ENCODE assay signal across 1 cellular context in the genomic region with DNA sequence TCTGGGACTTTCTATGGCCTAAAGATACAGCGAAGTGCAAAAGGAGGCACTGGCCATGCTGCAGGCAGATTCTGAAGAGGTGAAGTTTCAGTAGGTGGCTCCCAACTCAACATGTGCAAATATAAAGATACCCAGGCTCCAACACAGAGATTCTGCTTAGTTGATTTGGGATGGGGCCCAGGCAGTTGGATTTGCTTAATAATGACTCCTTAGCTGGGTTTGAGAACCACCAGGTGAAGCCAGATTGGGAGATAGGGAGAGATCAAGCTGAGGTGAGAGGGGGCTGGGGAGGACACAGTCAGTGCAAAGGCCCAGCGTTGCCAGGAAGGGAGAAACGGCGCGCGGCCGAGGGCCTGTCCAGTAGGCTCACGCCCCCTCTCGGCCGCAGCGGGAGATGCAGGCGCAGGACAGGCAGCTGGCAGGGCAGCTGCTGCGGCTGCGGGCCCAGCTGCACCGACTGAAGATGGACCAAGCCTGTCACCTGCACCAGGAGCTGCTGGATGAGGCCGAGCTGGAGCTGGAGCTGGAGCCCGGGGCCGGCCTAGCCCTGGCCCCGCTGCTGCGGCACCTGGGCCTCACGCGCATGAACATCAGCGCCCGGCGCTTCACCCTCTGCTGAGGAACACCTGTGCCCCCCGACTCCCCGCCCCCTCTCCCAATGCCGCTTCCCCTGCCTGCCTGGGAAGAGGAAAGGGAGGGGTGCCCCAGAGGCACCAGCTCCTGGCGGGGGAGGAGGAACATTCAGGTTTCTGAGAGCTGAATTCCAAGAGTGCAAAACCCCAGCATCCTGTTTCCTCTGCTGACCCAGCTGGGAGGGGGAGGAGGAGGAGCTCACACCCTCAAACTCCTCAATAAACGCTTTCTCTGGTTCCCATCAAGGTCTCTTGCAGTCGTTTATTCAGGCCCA.
TF ChIP-seq lines count a peak whose summit lies in the region.

No MANE protein-coding gene starts in this region.

TF ChIP-seq in HepG2, 621 proteins besides CTCF, POLR2A, EP300 and RAD21 (continued from another document and continues in another):
- TF ChIP-seq, protein P1, sequence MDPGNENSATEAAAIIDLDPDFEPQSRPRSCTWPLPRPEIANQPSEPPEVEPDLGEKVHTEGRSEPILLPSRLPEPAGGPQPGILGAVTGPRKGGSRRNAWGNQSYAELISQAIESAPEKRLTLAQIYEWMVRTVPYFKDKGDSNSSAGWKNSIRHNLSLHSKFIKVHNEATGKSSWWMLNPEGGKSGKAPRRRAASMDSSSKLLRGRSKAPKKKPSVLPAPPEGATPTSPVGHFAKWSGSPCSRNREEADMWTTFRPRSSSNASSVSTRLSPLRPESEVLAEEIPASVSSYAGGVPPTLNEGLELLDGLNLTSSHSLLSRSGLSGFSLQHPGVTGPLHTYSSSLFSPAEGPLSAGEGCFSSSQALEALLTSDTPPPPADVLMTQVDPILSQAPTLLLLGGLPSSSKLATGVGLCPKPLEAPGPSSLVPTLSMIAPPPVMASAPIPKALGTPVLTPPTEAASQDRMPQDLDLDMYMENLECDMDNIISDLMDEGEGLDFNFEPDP (CRISPR knock-in tag; conservative IDR thresholded peaks at IDR 0.05) = no peak
- peak; percentile 94 for TF ChIP-seq ZNF563 (CRISPR knock-in tag; IDR thresholded peaks at IDR 0.05)
- no peak for TF ChIP-seq GZF1 (CRISPR knock-in tag; IDR thresholded peaks at IDR 0.05)
- 0 out of 2 replicates have a peak, but pooled peaks have one; percentile 38 for TF ChIP-seq KMT2A (CRISPR knock-in tag; IDR thresholded peaks at IDR 0.05)
- TF ChIP-seq NR3C1 (CRISPR knock-in tag; IDR thresholded peaks at IDR 0.05) = no peak
- peak; percentile 49 for TF ChIP-seq YY1 (IDR thresholded peaks at IDR 0.05; ENCODE audit: insufficient read depth, insufficient replicate concordance, low read depth, low read length)
- TF ChIP-seq ZGPAT (CRISPR knock-in tag; IDR thresholded peaks at IDR 0.05) = peak; percentile 48; the same call in 1 of the 2 replicates
- TF ChIP-seq, protein P2, sequence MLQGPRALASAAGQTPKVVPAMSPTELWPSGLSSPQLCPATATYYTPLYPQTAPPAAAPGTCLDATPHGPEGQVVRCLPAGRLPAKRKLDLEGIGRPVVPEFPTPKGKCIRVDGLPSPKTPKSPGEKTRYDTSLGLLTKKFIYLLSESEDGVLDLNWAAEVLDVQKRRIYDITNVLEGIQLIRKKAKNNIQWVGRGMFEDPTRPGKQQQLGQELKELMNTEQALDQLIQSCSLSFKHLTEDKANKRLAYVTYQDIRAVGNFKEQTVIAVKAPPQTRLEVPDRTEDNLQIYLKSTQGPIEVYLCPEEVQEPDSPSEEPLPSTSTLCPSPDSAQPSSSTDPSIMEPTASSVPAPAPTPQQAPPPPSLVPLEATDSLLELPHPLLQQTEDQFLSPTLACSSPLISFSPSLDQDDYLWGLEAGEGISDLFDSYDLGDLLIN (CRISPR knock-in tag; IDR thresholded peaks at IDR 0.05; ENCODE audit: borderline replicate concordance) = no peak
- TF ChIP-seq ONECUT2 (CRISPR knock-in tag; IDR thresholded peaks at IDR 0.05) = no peak
- TF ChIP-seq U2AF1 (optimal IDR thresholded peaks at IDR 0.05; ENCODE audit: low read depth, low read length) = peak; percentile 35
- no peak for TF ChIP-seq PHF20 (CRISPR knock-in tag; IDR thresholded peaks at IDR 0.05)
- TF ChIP-seq BCL6 (CRISPR knock-in tag; IDR thresholded peaks at IDR 0.05) = peak; percentile 45; the same call in 1 of the 2 replicates
- TF ChIP-seq ZNF430 (CRISPR knock-in tag; IDR thresholded peaks at IDR 0.05) = no peak
- TF ChIP-seq, protein P3, sequence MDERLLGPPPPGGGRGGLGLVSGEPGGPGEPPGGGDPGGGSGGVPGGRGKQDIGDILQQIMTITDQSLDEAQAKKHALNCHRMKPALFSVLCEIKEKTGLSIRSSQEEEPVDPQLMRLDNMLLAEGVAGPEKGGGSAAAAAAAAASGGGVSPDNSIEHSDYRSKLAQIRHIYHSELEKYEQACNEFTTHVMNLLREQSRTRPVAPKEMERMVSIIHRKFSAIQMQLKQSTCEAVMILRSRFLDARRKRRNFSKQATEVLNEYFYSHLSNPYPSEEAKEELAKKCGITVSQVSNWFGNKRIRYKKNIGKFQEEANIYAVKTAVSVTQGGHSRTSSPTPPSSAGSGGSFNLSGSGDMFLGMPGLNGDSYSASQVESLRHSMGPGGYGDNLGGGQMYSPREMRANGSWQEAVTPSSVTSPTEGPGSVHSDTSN (CRISPR knock-in tag; IDR thresholded peaks at IDR 0.05) = 0 out of 2 replicates have a peak, but pooled peaks have one; percentile 19
- no peak for TF ChIP-seq TAF15 (IDR thresholded peaks at IDR 0.05; ENCODE audit: low read depth, low read length, poor library complexity, severe bottlenecking)
- TF ChIP-seq, protein P4, sequence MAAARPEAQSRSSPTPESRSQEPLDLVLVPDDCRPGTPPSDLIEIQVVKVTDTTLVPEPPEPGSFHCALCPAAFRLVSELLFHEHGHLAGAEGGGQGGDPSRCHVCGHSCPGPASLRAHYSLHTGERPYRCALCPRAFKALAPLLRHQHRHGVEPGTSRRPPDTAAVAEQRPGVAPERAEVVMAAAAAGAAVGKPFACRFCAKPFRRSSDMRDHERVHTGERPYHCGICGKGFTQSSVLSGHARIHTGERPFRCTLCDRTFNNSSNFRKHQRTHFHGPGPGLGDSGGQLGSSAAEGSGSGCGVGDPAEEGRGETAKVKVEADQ (CRISPR knock-in tag; IDR thresholded peaks at IDR 0.05; ENCODE audit: borderline replicate concordance) = no peak
- TF ChIP-seq SUZ12 (IDR thresholded peaks at IDR 0.05; ENCODE audit: low read depth, low read length) = no peak
- TF ChIP-seq, protein P5, sequence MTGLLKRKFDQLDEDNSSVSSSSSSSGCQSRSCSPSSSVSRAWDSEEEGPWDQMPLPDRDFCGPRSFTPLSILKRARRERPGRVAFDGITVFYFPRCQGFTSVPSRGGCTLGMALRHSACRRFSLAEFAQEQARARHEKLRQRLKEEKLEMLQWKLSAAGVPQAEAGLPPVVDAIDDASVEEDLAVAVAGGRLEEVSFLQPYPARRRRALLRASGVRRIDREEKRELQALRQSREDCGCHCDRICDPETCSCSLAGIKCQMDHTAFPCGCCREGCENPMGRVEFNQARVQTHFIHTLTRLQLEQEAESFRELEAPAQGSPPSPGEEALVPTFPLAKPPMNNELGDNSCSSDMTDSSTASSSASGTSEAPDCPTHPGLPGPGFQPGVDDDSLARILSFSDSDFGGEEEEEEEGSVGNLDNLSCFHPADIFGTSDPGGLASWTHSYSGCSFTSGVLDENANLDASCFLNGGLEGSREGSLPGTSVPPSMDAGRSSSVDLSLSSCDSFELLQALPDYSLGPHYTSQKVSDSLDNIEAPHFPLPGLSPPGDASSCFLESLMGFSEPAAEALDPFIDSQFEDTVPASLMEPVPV (CRISPR knock-in tag; IDR thresholded peaks at IDR 0.05) = peak; percentile 36; the same call in 1 of the 2 replicates
- TF ChIP-seq DR1 (CRISPR knock-in tag; IDR thresholded peaks at IDR 0.05) = no peak
- 0 out of 2 replicates have a peak, but pooled peaks have one; percentile 24 for TF ChIP-seq HNF1B (CRISPR knock-in tag; IDR thresholded peaks at IDR 0.05)
- peak; percentile 69 for TF ChIP-seq MAX (IDR thresholded peaks at IDR 0.05)
- peak; percentile 37; the same call in 1 of the 2 replicates for TF ChIP-seq ETV6 (CRISPR knock-in tag; conservative IDR thresholded peaks at IDR 0.05)
- TF ChIP-seq, protein P6, sequence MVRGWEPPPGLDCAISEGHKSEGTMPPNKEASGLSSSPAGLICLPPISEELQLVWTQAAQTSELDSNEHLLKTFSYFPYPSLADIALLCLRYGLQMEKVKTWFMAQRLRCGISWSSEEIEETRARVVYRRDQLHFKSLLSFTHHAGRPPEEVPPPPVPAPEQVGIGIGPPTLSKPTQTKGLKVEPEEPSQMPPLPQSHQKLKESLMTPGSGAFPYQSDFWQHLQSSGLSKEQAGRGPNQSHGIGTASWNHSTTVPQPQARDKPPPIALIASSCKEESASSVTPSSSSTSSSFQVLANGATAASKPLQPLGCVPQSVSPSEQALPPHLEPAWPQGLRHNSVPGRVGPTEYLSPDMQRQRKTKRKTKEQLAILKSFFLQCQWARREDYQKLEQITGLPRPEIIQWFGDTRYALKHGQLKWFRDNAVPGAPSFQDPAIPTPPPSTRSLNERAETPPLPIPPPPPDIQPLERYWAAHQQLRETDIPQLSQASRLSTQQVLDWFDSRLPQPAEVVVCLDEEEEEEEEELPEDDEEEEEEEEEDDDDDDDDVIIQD (CRISPR knock-in tag; IDR thresholded peaks at IDR 0.05; ENCODE audit: low read depth) = no peak
- no peak for TF ChIP-seq E2F1 (CRISPR knock-in tag; IDR thresholded peaks at IDR 0.05)
- TF ChIP-seq PPARG (CRISPR knock-in tag; conservative IDR thresholded peaks at IDR 0.05) = 0 out of 2 replicates have a peak, but pooled peaks have one; percentile 33
- TF ChIP-seq ZNF792 (CRISPR knock-in tag; IDR thresholded peaks at IDR 0.05) = 0 out of 2 replicates have a peak, but pooled peaks have one; percentile 47
- TF ChIP-seq ZNF234 (CRISPR knock-in tag; conservative IDR thresholded peaks at IDR 0.05) = no peak; the same call in 1 of the 2 replicates
- TF ChIP-seq ZFP36L2 (CRISPR knock-in tag; IDR thresholded peaks at IDR 0.05) = no peak
- no peak for TF ChIP-seq ELK4 (CRISPR knock-in tag; IDR thresholded peaks at IDR 0.05; ENCODE audit: borderline replicate concordance)
- TF ChIP-seq, protein P7, sequence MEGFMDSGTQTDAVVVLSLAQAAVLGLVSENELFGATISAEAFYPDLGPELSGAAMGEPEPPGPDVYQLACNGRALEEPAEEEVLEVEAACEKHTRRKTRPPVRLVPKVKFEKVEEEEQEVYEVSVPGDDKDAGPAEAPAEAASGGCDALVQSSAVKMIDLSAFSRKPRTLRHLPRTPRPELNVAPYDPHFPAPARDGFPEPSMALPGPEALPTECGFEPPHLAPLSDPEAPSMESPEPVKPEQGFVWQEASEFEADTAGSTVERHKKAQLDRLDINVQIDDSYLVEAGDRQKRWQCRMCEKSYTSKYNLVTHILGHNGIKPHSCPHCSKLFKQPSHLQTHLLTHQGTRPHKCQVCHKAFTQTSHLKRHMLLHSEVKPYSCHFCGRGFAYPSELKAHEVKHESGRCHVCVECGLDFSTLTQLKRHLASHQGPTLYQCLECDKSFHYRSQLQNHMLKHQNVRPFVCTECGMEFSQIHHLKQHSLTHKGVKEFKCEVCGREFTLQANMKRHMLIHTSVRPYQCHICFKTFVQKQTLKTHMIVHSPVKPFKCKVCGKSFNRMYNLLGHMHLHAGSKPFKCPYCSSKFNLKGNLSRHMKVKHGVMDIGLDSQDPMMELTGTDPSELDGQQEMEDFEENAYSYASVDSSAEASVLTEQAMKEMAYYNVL (CRISPR knock-in tag; IDR thresholded peaks at IDR 0.05; ENCODE audit: borderline replicate concordance) = no peak
- TF ChIP-seq ZNF850 (CRISPR knock-in tag; conservative IDR thresholded peaks at IDR 0.05) = no peak
- no peak for TF ChIP-seq ZNF703 (CRISPR knock-in tag; IDR thresholded peaks at IDR 0.05; ENCODE audit: borderline replicate concordance)
- no peak for TF ChIP-seq ZNF550 (CRISPR knock-in tag; IDR thresholded peaks at IDR 0.05; ENCODE audit: borderline replicate concordance)
- no peak for TF ChIP-seq NFKBIZ (CRISPR knock-in tag; IDR thresholded peaks at IDR 0.05)
- no peak for TF ChIP-seq ZSCAN12 (CRISPR knock-in tag; IDR thresholded peaks at IDR 0.05)
